ENCODE assay signal across 8 cellular contexts in the genomic region with DNA sequence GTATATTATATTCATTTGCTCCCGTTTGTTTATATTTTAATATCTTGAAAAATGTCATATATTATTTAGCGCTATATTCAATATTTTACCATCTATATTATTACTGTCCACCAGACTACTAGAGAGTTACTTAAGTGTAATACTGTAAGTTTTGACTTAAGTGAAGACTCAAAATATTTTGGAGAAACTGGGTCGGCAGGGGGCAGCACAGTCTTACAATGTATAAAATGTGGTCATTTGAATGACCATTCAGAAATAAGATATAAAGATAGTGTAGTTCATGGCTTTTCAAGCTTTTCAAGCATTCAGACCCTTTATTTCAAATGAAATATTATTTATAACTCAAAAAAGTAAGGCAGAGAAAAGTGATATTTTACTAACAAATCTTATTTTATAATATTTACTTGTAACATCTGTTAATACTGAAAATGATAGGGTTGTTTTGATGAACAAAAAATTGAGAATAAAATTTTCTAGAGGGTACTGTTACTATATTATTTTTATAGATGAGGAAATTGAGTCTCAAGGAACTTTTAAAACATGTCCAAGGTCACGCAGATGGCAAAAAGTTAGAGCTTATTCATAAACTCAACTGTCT.
A peak's percentile ranks its signal among the peaks of the same experiment; 100 is the strongest.
DNase-seq lines count a peak whose midpoint lies in the region; ATAC-seq and TF ChIP-seq lines count a peak whose summit lies in the region.

No MANE protein-coding gene starts in this region.

- DNase-seq in Daoy (ENCODE audit: low read depth) = peak; percentile 53
- DNase-seq in Jurkat, Clone E6-1 (ENCODE audit: low read depth, low spot score) = peak; percentile 29
- peak; percentile 74 for DNase-seq in RPMI8226
- peak; percentile 72 for DNase-seq in astrocyte of the cerebellum (ENCODE audit: low read depth)
- DNase-seq in hypothalamus (lab: John Stamatoyannopoulos, UW) = peak in 33 of 51 donors; percentile 0 to 80 (median 31)
- DNase-seq in stimulated activated CD4-positive, alpha-beta T cell treated with anti-CD3 and anti-CD28 coated beads, Interleukin-12 subunit alpha, Interleukin-12 subunit beta, amount 100 ng/mL, for 24 hours (ENCODE audit: low read depth in 2 of 2) = peak; percentile 6 to 59
- DNase-seq in effector CD4-positive, alpha-beta T cell = no peak

- peak; percentile 58 for TF ChIP-seq CTCF in astrocyte of the cerebellum (IDR thresholded peaks at IDR 0.05; ENCODE audit: low read depth, low read length, missing control alignments)

- no peak overlapping the region for H3K4me3 ChIP-seq in Jurkat, Clone E6-1 (ENCODE audit: low read length)
- no peak overlapping the region for H3K4me3 ChIP-seq in astrocyte of the cerebellum (ENCODE audit: low read depth, low read length)

- ATAC-seq in HG02852 (IDR thresholded peaks at IDR 0.05; ENCODE audit: unreplicated experiment) = no peak

- in situ Hi-C loops in astrocyte of the cerebellum (cut with HindIII; ENCODE audit: low sequenced_read_pairs) = no loop called here
